2 cellular contexts compared by ENCODE assay signal in genomic region chr6:70495790-70496189, GRCh38.
DNase-seq lines count a peak whose midpoint lies in the region; ATAC-seq, FAIRE-seq and TF ChIP-seq lines count a peak whose summit lies in the region.
"Not testable (repeated sequence)": the region's sequence is repeated elsewhere in the genome, so short reads cannot be mapped to it uniquely, and the experiment has no call there.

No MANE protein-coding gene starts in this region.

- WGBS in K562 (ENCODE audit: insufficient coverage, low coverage, missing lambda C conversion rate) = 80% methylated on average over 1 of the region's 3 CpGs

- not testable (repeated sequence) for H3K4me1 ChIP-seq in HEK293 (ENCODE audit: control insufficient read depth, insufficient read depth, low read length); K562 (replicated peaks in 1 of 2; ENCODE audit: control insufficient read depth in 2 of 2, insufficient read depth in 2 of 2, low read length in 2 of 2)

- not testable (repeated sequence) for H3K27ac ChIP-seq in HEK293 (ENCODE audit: extremely low read depth, low read depth, low read length); K562 (ENCODE audit: extremely low read depth, low read depth, low read length)

- not testable (repeated sequence) for ATAC-seq in K562

- not testable (repeated sequence) for H3K9ac ChIP-seq in K562 (ENCODE audit: insufficient read depth in 1 of 2, low read depth in 2 of 2, low read length in 2 of 2)

- FAIRE-seq in K562 (lab: Jason Lieb, UNC) = not testable (repeated sequence)

- CTCF ChIA-PET in HEK293 (lab: Yijun Ruan, JAX) = interaction anchor here (1.1 kb wide), 1 partner anchor 33 kb away, joined by 3 read pairs; no protein-coding TSS in a partner anchor
- CTCF ChIA-PET in K562 (lab: Yijun Ruan, JAX; ENCODE audit: low intra/inter-chr PET ratio) = not testable (repeated sequence)

- TF ChIP-seq RAD21 in K562 (CRISPR knock-in tag; conservative IDR thresholded peaks at IDR 0.05 in 1 of 2, IDR thresholded peaks at IDR 0.05 in 1 of 2) = not testable (repeated sequence)

- TF ChIP-seq EP300 in K562 (IDR thresholded peaks at IDR 0.05; ENCODE audit: low read length) = not testable (repeated sequence)

- not testable (repeated sequence) for H3K9me3 ChIP-seq in HEK293 (ENCODE audit: control insufficient read depth, insufficient read depth, low read depth, low read length); K562 (replicated peaks; ENCODE audit: control insufficient read depth, insufficient read depth, low read depth, low read length)

- intact Hi-C loops in K562 (cut with micrococcal nuclease) = not testable (repeated sequence)

- TF ChIP-seq POLR2A in K562 (conservative IDR thresholded peaks at IDR 0.05) = not testable (repeated sequence)

- POLR2A ChIA-PET in HEK293 (lab: Yijun Ruan, JAX); K562 (lab: Yijun Ruan, JAX): not testable (repeated sequence)

- H3K4me2 ChIP-seq in K562 (ENCODE audit: insufficient read depth, low read length) = not testable (repeated sequence)

- not testable (repeated sequence) for DNase-seq in K562 (ENCODE audit: extremely low read depth in 1 of 4, low spot score in 3 of 4)

- H4K20me1 ChIP-seq in K562 (replicated peaks; ENCODE audit: control insufficient read depth, insufficient read depth, low read length) = not testable (repeated sequence)

- BruUV-seq in K562 (replicated peaks; lab: Mats Ljungman, UMichigan) = not testable (repeated sequence)

- in situ Hi-C loops in K562 (cut with MboI) = not testable (repeated sequence)

- H3K9me1 ChIP-seq in K562 (ENCODE audit: control insufficient read depth, insufficient read depth, low read length) = not testable (repeated sequence)

- H3K79me2 ChIP-seq in K562 (ENCODE audit: control insufficient read depth, insufficient read depth, low read length) = not testable (repeated sequence)

- H3K36me3 ChIP-seq in HEK293 (ENCODE audit: control insufficient read depth in 2 of 2, insufficient read depth in 1 of 2, low read length in 2 of 2); K562 (ENCODE audit: control insufficient read depth, insufficient read depth, low read length): not testable (repeated sequence)

- H2AFZ ChIP-seq in K562 (ENCODE audit: low read depth, low read length) = not testable (repeated sequence)

- not testable (repeated sequence) for H3K4me3 ChIP-seq in HEK293 (ENCODE audit: low read depth, low read length); K562

- not testable (repeated sequence) for TF ChIP-seq CTCF in HEK293 (tag by site-specific recombination; IDR thresholded peaks at IDR 0.05); K562 (IDR thresholded peaks at IDR 0.05 in 2 of 3, conservative IDR thresholded peaks at IDR 0.05 in 1 of 3; ENCODE audit: insufficient read depth in 2 of 3, low read depth in 1 of 3, low read length in 3 of 3)

- not testable (repeated sequence) for H3K27me3 ChIP-seq in K562 (ENCODE audit: control insufficient read depth in 2 of 2, insufficient read depth in 2 of 2, low read length in 2 of 2)

TF ChIP-seq in HEK293, 187 proteins besides CTCF, POLR2A, EP300 and RAD21:
- TF ChIP-seq ZNF280D (tag by site-specific recombination; IDR thresholded peaks at IDR 0.05) (peak; percentile 63; the same call in 1 of the 2 replicates), ZNF146 (tag by site-specific recombination; IDR thresholded peaks at IDR 0.05) (peak; percentile 87)

TF ChIP-seq in K562, 482 proteins besides CTCF, POLR2A, EP300 and RAD21:
- TF ChIP-seq ZNF146 (CRISPR knock-in tag; IDR thresholded peaks at IDR 0.05; ENCODE audit: unreplicated experiment) = peak; percentile 59
TF ChIP-seq in K562: peak in this region for 1; not testable (repeated sequence) for 481.
